Comparison of ENCODE assay signal across 15 cellular contexts in the genomic region with DNA sequence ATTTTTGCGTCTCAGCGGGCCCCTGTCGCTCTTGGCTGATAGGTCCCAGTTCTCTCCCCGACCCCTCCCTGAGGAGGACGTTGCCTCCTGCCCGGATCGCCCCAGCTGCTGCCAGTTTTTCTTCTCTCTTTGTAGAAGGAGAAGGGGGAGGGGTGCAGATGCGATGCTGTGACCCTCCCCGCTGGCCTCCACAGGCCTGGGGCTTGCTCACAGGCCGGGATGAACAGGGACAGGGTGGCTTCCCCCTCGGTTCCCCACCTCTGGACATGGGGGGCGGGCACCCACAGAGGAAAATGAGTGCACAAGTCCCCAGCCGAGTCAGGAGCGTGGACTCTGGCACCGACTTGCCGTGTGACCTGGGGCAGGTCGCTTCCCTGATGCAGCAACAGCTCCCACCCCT. TPM values are rescaled to one million over a fixed set of nuclear protein-coding genes. Genes with fewer than 3 reads are reported as not detected.
DNase-seq lines count a peak whose midpoint lies in the region; ATAC-seq and TF ChIP-seq lines count a peak whose summit lies in the region.
"Had no signal": no experiment of that assay in that cellular context is flagged by ENCODE, and none has a peak within 500 bp of the region (broad histone marks: within the 10 kb centered on the region; RNA-seq: fewer than 3 reads in every experiment).

No MANE protein-coding gene starts in this region.

- H3K4me3 Mint-ChIP-seq in mesothelial cell of epicardium (peak overlapping the region; percentile 18), type B pancreatic cell (peak overlapping the region; percentile 26)
- H3K4me3 Mint-ChIP-seq: CD14-positive monocyte had no signal

- H3K4me1 Mint-ChIP-seq in mesothelial cell of epicardium: peaks cover 21% of the 10 kb centered on the region
- H3K4me1 Mint-ChIP-seq in type B pancreatic cell (ENCODE audit: unreplicated experiment): peaks cover 9% of the 10 kb centered on the region
- H3K4me1 Mint-ChIP-seq: CD14-positive monocyte; CD8-positive, alpha-beta memory T cell had no signal

- H3K27ac Mint-ChIP-seq in activated naive CD4-positive, alpha-beta T cell treated with anti-CD3 and anti-CD28 coated beads, Interleukin-2, amount 50 U/mL, for 72 hours: peak overlapping the region; percentile 40 to 44
- peak overlapping the region; percentile 74 for H3K27ac Mint-ChIP-seq in mesothelial cell of epicardium
- peak overlapping the region; percentile 27 for H3K27ac Mint-ChIP-seq in type B pancreatic cell
- H3K27ac Mint-ChIP-seq: CD14-positive monocyte had no signal

- H3K36me3 Mint-ChIP-seq in activated naive CD4-positive, alpha-beta T cell treated with anti-CD3 and anti-CD28 coated beads, Interleukin-2, amount 50 U/mL, for 72 hours: peaks cover 0 to 7% of the 10 kb centered on the region in 2 donors
- H3K36me3 Mint-ChIP-seq in mesothelial cell of epicardium: peaks cover 9% of the 10 kb centered on the region
- H3K36me3 Mint-ChIP-seq in type B pancreatic cell: no peaks in the 10 kb centered on the region
- H3K36me3 Mint-ChIP-seq: CD14-positive monocyte had no signal

- no peak overlapping the region for H3K4me3 ChIP-seq in WERI-Rb-1 (ENCODE audit: low read depth, low read length)

- H3K27me3 Mint-ChIP-seq in mesothelial cell of epicardium (ENCODE audit: low read depth): no peaks in the 10 kb centered on the region
- no peaks in the 10 kb centered on the region for H3K27me3 Mint-ChIP-seq in type B pancreatic cell
- H3K27me3 Mint-ChIP-seq: CD8-positive, alpha-beta memory T cell had no signal

- peaks cover 6 to 19% of the 10 kb centered on the region in 2 donors for H3K9me3 Mint-ChIP-seq in activated naive CD4-positive, alpha-beta T cell treated with anti-CD3 and anti-CD28 coated beads, Interleukin-2, amount 50 U/mL, for 72 hours
- H3K9me3 Mint-ChIP-seq in mesothelial cell of epicardium: peaks cover 7% of the 10 kb centered on the region
- H3K9me3 Mint-ChIP-seq in type B pancreatic cell: no peaks in the 10 kb centered on the region

- no peaks in the 10 kb centered on the region for H3K9me3 ChIP-seq in WERI-Rb-1 (ENCODE audit: severe bottlenecking)
- H3K9me3 ChIP-seq: Caco-2 had no signal

- ATAC-seq in activated naive CD4-positive, alpha-beta T cell treated with anti-CD3 and anti-CD28 coated beads, Interleukin-2, amount 50 U/mL, for 72 hours: no peak
- ATAC-seq: HCT116 had no signal

- H3K27ac ChIP-seq in WERI-Rb-1: peak overlapping the region; percentile 28; the same call in 1 of the 2 replicates
- H3K27ac ChIP-seq: 22Rv1 had no signal

- H3K27me3 ChIP-seq in WERI-Rb-1 (ENCODE audit: insufficient read depth, low read depth, severe bottlenecking): no peaks in the 10 kb centered on the region

- DNase-seq in activated naive CD4-positive, alpha-beta T cell treated with anti-CD3 and anti-CD28 coated beads, Interleukin-2, amount 50 U/mL, for 72 hours (ENCODE audit: low spot score in 2 of 2): no peak
- no peak for DNase-seq in activated naive CD4-positive, alpha-beta T cell treated with Interleukin-2 at 50 U/mL for 16 hours
- DNase-seq in WERI-Rb-1 (peak; percentile 36), mesothelial cell of epicardium (ENCODE audit: low spot score in 2 of 2, unreplicated experiment in 2 of 2) (no peak), type B pancreatic cell (ENCODE audit: extremely low spot score, unreplicated experiment) (no peak), NCI-H82 (lab: John Stamatoyannopoulos, UW) (no peak), activated gamma-delta T cell (lab: John Stamatoyannopoulos, UW) (no peak)
- DNase-seq in activated CD4-positive, alpha-beta T cell treated with anti-CD3 and anti-CD28 coated beads, Interleukin-2, amount 50 U/mL, for 48 hours: no peak
- DNase-seq: Caco-2; CD8-positive, alpha-beta memory T cell; DND-41; GDM1 had no signal

- no peaks in the 10 kb centered on the region for H3K36me3 ChIP-seq in WERI-Rb-1

- TF ChIP-seq CTCF in WERI-Rb-1 (IDR thresholded peaks at IDR 0.05; ENCODE audit: low read depth, low read length) (no peak), mesothelial cell of epicardium (IDR thresholded peaks at IDR 0.05; ENCODE audit: unreplicated experiment) (no peak), type B pancreatic cell (conservative IDR thresholded peaks at IDR 0.05) (no peak)

RNA-seq across cellular contexts. Expression of gene ZC3H18, which starts 53.5 kb away (rescaled TPM):
- total RNA-seq in activated naive CD4-positive, alpha-beta T cell treated with anti-CD3 and anti-CD28 coated beads, Interleukin-2, amount 50 U/mL, for 72 hours: 10 to 100 TPM; 70.3 to 71.9 TPM
- total RNA-seq in mesothelial cell of epicardium (59.9 to 64.9 TPM (median 62.2 TPM) in 3 replicates), type B pancreatic cell (ENCODE audit: low replicate concordance) (56.5 and 70.2 TPM in 2 replicates)
